9 cellular contexts compared by ENCODE assay signal in the genomic region with DNA sequence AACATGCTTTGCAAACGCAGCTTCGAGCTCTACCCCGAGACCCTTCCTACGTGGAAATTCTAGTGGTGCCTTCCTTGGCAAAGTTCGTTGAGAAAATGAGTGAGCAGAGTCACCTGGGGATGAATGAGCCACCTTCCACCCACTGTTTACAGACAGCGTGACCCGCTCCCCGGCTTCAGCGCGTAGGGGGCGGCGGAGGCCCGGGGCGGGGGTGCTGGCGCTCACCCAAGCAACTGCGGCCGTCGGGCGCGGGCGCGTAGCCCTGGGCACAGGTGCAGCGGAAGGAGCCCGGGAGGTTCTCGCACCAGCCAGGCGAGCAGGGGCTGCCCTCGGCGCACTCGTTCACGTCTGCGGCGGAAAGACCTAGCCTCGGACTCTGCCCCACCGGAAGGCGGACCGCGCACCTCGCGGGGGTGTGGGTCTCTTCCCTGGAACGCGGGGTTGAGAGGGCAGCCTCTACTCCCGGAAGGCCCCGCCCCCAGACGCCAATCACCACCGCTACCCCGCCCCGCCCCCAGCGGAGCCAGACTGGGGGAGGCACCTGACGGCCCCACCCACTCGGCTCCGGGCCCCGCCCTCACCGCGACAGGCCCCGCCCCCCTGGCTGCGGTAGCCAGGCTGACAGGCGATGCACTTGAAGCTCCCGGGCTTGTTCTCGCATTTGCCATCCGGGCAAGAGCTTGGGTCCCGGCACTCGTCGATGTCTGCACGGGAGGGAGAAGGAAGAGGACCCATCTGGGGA. TPM values are rescaled to one million over a fixed set of nuclear protein-coding genes. Genes with fewer than 3 reads are reported as not detected.
DNase-seq lines count a peak whose midpoint lies in the region; ATAC-seq, FAIRE-seq and TF ChIP-seq lines count a peak whose summit lies in the region.
"Had no signal": no experiment of that assay in that cellular context is flagged by ENCODE, and none has a peak within 500 bp of the region (broad histone marks: within the 10 kb centered on the region; RNA-seq: fewer than 3 reads in every experiment).

No MANE protein-coding gene starts in this region.

- no peak for TF ChIP-seq POLR2A in esophagus muscularis mucosa (IDR thresholded peaks at IDR 0.05; ENCODE audit: low read depth)

- no peak for TF ChIP-seq EP300 in esophagus muscularis mucosa (IDR thresholded peaks at IDR 0.05)

- intact Hi-C loops in esophagus muscularis mucosa (cut with DNase I) (no loop called here), pancreas (cut with DNase I) (no loop called here), upper lobe of right lung (cut with DNase I) (no loop called here)

- H3K36me3 ChIP-seq in esophagus muscularis mucosa = peaks cover 0 to 82% (median 68%) of the 10 kb centered on the region in 4 donors
- no peaks in the 10 kb centered on the region for H3K36me3 ChIP-seq in pancreas
- peaks cover 6% of the 10 kb centered on the region for H3K36me3 ChIP-seq in upper lobe of right lung

- H3K4me1 ChIP-seq in esophagus muscularis mucosa = peaks cover 4 to 23% (median 20%) of the 10 kb centered on the region in 4 donors
- H3K4me1 ChIP-seq in pancreas = peaks cover 0 to 8% (median 2%) of the 10 kb centered on the region in 3 donors
- peaks cover 16% of the 10 kb centered on the region for H3K4me1 ChIP-seq in upper lobe of right lung

- H3K9me3 ChIP-seq in esophagus muscularis mucosa (no peaks in the 10 kb centered on the region), pancreas (no peaks in the 10 kb centered on the region), upper lobe of right lung (no peaks in the 10 kb centered on the region)

- TF ChIP-seq CTCF in 22Rv1 (IDR thresholded peaks at IDR 0.05) (no peak), esophagus muscularis mucosa (IDR thresholded peaks at IDR 0.05) (no peak), pancreas (IDR thresholded peaks at IDR 0.05) (no peak), upper lobe of right lung (IDR thresholded peaks at IDR 0.05) (no peak)

- H3K4me3 ChIP-seq in esophagus muscularis mucosa (peak overlapping the region in 3 of 4 donors; percentile 24 to 46 (median 27)), pancreas (peak overlapping the region; percentile 12 to 55 (median 29)), upper lobe of right lung (peak overlapping the region; percentile 50)

- DNase-seq in NCI-H82 treated with DMSO at 0.1 percent for 48 hours (lab: John Stamatoyannopoulos, UW; ENCODE audit: unreplicated experiment) (peak; percentile 48), esophagus muscularis mucosa (ENCODE audit: extremely low spot score) (peak; percentile 97), pancreas (peak; percentile 93 to 99 (median 96)), upper lobe of right lung (peak; percentile 98)
- DNase-seq in activated CD8-positive, alpha-beta memory T cell treated with anti-CD3 and anti-CD28 coated beads, Interleukin-2, amount 50 U/mL, for 24 hours (ENCODE audit: extremely low read depth) = peak; percentile 88

- ATAC-seq in GM19035 (IDR thresholded peaks at IDR 0.05; ENCODE audit: unreplicated experiment) (peak; percentile 88), HG03354 (IDR thresholded peaks at IDR 0.05; ENCODE audit: poor library complexity, severe bottlenecking, unreplicated experiment) (peak; percentile 76), pancreas (peak; percentile 92 to 95 (median 94)), upper lobe of right lung (peak; percentile 95)

- WGBS in esophagus muscularis mucosa = 39% methylated on average over 37 of the region's 64 CpGs
- WGBS in pancreas, 2 donors = 9 to 12% methylated on average over 61 to 64 of the region's 64 CpGs

- H3K27me3 ChIP-seq in esophagus muscularis mucosa = no peaks in the 10 kb centered on the region
- no peaks in the 10 kb centered on the region for H3K27me3 ChIP-seq in pancreas
- H3K27me3 ChIP-seq in upper lobe of right lung = no peaks in the 10 kb centered on the region

- FAIRE-seq in pancreas (lab: Jason Lieb, UNC) = no peak
- FAIRE-seq: islet of Langerhans had no signal

- H3K27ac ChIP-seq in 22Rv1 (peak overlapping the region; percentile 77), esophagus muscularis mucosa (replicated peaks in 1 of 4) (peak overlapping the region; percentile 61 to 76 (median 67)), pancreas (peak overlapping the region; percentile 60 to 86 (median 76)), upper lobe of right lung (peak overlapping the region; percentile 60)

RNA-seq across cellular contexts. Expression of a gene that starts 11.8 kb away (rescaled TPM):
- 100 to 1,000 TPM; 107 to 208 (median 137) TPM for total RNA-seq in esophagus muscularis mucosa
- total RNA-seq in pancreas = 100 to 1,000 TPM in 1 of 6 donors, 10 to 100 TPM in 5; 44.7 to 119 (median 63.4) TPM
- 100 to 1,000 TPM; 118 to 151 TPM for polyA plus RNA-seq in pancreas
- 128 TPM for total RNA-seq in upper lobe of right lung

RNA-seq across cellular contexts. Expression of a gene that starts 21.5 kb away (rescaled TPM):
- 100 to 1,000 TPM in 2 of 4 donors, 10 to 100 TPM in 2; 74.3 to 115 (median 104) TPM for total RNA-seq in esophagus muscularis mucosa
- total RNA-seq in pancreas = 10 to 100 TPM; 40.1 to 49.4 (median 41.2) TPM
- polyA plus RNA-seq in pancreas = 10 to 100 TPM; 68.9 to 83.9 TPM
- total RNA-seq in upper lobe of right lung = 74.4 TPM

RNA-seq across cellular contexts. Expression of a gene that starts 23.9 kb away (rescaled TPM):
- total RNA-seq in esophagus muscularis mucosa (10 to 100 TPM; 43.6 to 77.3 (median 63.3) TPM), pancreas (10 to 100 TPM; 17.8 to 29.1 (median 20.1) TPM), upper lobe of right lung (24.0 TPM)
- 10 to 100 TPM; 32.5 to 34.8 TPM for polyA plus RNA-seq in pancreas

RNA-seq across cellular contexts. Expression of a gene that starts 25.9 kb away (rescaled TPM):
- total RNA-seq in esophagus muscularis mucosa = 10 to 100 TPM; 47.9 to 90.4 (median 75.0) TPM
- total RNA-seq in pancreas = 10 to 100 TPM; 22.7 to 45.9 (median 28.6) TPM
- 10 to 100 TPM; 37.3 to 49.1 TPM for polyA plus RNA-seq in pancreas
- total RNA-seq in upper lobe of right lung = 44.1 TPM

RNA-seq across cellular contexts. Expression of a gene that starts 29.5 kb away (rescaled TPM):
- total RNA-seq in esophagus muscularis mucosa = 100 to 1,000 TPM; 186 to 472 (median 293) TPM
- 10 to 100 TPM in 4 of 6 donors, 1 to 10 TPM in 2; 6.5 to 26.2 (median 11.2) TPM for total RNA-seq in pancreas
- polyA plus RNA-seq in pancreas = 10 to 100 TPM; 25.0 to 34.2 TPM
- 88.3 TPM for total RNA-seq in upper lobe of right lung

Comparison
In these comparisons a context has a peak if more than half of its experiments do, and no peak if none do; other contexts are left out.
1. Peak in every context shown above with its lines: DNase-seq, ATAC-seq, H3K4me3 ChIP-seq and H3K27ac ChIP-seq.
2. DNase-seq: peak in every context shown above with its lines; median percentile 98 in upper lobe of right lung; 97 in esophagus muscularis mucosa; 96 in pancreas; 88 in activated CD8-positive, alpha-beta memory T cell treated with anti-CD3 and anti-CD28 coated beads, Interleukin-2, amount 50 U/mL, for 24 hours; 48 in NCI-H82 treated with DMSO at 0.1 percent for 48 hours.